ENCODE assay signal across 15 cellular contexts in genomic region chr6:170008386-170008785, GRCh38.
"Had no signal": no experiment of that assay in that cellular context is flagged by ENCODE, and none has a peak within 500 bp of the region (broad histone marks: within the 10 kb centered on the region; RNA-seq: fewer than 3 reads in every experiment).

No MANE protein-coding gene starts in this region.

- H3K36me3 ChIP-seq: ovary, suprapubic skin, upper lobe of right lung had no signal

- H3K4me3 Mint-ChIP-seq: immature natural killer cell, nephron had no signal

- ATAC-seq: esophagus mucosa; left cardiac atrium; stimulated activated naive CD8-positive, alpha-beta T cell treated with anti-CD3 and anti-CD28 coated beads, Interleukin-15, Interleukin-2, amounts not matched to agents 100 U/mL and 50 U/mL, for 24 hours; upper lobe of right lung had no signal

- H3K27me3 ChIP-seq: ovary, upper lobe of right lung had no signal

- H3K9me3 ChIP-seq: ovary, suprapubic skin, upper lobe of right lung had no signal

- H3K4me3 ChIP-seq: dorsolateral prefrontal cortex, ovary, suprapubic skin, upper lobe of right lung had no signal

- H3K27ac Mint-ChIP-seq: immature natural killer cell had no signal

- DNase-seq: activated CD4-positive, alpha-beta T cell treated with anti-CD3 and anti-CD28 coated beads for 1 hour; activated CD4-positive, alpha-beta T cell treated with anti-CD3 and anti-CD28 coated beads, Interleukin-2, amount 50 U/mL, for 48 hours; activated naive CD4-positive, alpha-beta T cell treated with Interleukin-2 at 50 U/mL for 16 hours; immature natural killer cell; left cardiac atrium; stimulated activated CD4-positive, alpha-beta T cell treated with anti-CD3 and anti-CD28 coated beads, Interleukin-12 subunit alpha, Interleukin-12 subunit beta, amount 100 ng/mL, for 4 hours; stimulated activated CD4-positive, alpha-beta T cell treated with anti-CD3 and anti-CD28 coated beads, Interleukin-2, amount 100 ng/mL, for 48 hours; stimulated activated naive CD8-positive, alpha-beta T cell treated with anti-CD3 and anti-CD28 coated beads, Interleukin-15, Interleukin-2, amounts not matched to agents 100 U/mL and 50 U/mL, for 24 hours; T-helper 2 cell; upper lobe of right lung had no signal

- H3K27ac ChIP-seq: dorsolateral prefrontal cortex, ovary, suprapubic skin, upper lobe of right lung had no signal
